ENCODE assay signal across 17 cellular contexts in the genomic region with DNA sequence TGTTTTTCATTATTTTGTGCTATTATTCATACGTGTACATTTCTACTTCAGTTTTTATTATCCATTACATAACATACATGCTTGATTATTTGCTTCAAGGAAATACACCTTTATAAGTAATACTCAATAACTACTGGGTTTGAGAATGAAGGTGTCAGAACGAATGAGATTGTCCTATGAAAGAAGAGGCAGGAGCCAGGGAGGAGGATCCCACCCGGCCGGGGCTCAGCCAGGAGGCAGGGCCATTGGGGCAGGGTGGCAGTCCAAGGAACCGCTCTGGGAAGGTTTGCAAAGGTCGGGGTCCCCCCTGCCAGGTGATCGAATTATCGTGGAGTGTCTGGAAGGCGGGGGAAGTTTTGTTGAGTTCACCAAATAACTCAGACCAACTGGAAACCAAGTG. TPM values are rescaled to one million over a fixed set of nuclear protein-coding genes. Genes with fewer than 3 reads are reported as not detected.
DNase-seq lines count a peak whose midpoint lies in the region; ATAC-seq, FAIRE-seq and TF ChIP-seq lines count a peak whose summit lies in the region.
"Had no signal": no experiment of that assay in that cellular context is flagged by ENCODE, and none has a peak within 500 bp of the region (broad histone marks: within the 10 kb centered on the region; RNA-seq: fewer than 3 reads in every experiment).

No MANE protein-coding gene starts in this region.

- dilution Hi-C loops in endothelial cell of umbilical vein (cut with MboI; ENCODE audit: extremely low pct_ligation_motif_present, low sequenced_read_pairs) = no loop called here

- H3K4me3 ChIP-seq in RWPE2 (ENCODE audit: severe bottlenecking) = no peak overlapping the region
- H3K4me3 ChIP-seq in endothelial cell of umbilical vein (replicated peaks in 1 of 3; ENCODE audit: insufficient read depth in 1 of 3, low read depth in 1 of 3, low read length in 3 of 3) = no peak overlapping the region
- no peak overlapping the region for H3K4me3 ChIP-seq in trophoblast cell (ENCODE audit: low read depth, low read length)
- H3K4me3 ChIP-seq: testis had no signal

- H3K79me1 ChIP-seq in trophoblast cell (ENCODE audit: low read length) = peaks cover 6% of the 10 kb centered on the region

- no TSS peak for BruUV-seq in endothelial cell of umbilical vein (replicated peaks; lab: Mats Ljungman, UMichigan)

- peak overlapping the region; percentile 45 for H2BK12ac ChIP-seq in trophoblast cell (ENCODE audit: low read length)

- H3K27ac ChIP-seq in RWPE2 (ENCODE audit: poor library complexity, severe bottlenecking) (peak overlapping the region; percentile 74), endothelial cell of umbilical vein (ENCODE audit: insufficient read depth, low read depth, low read length) (peak overlapping the region; percentile 41), trophoblast cell (ENCODE audit: low read depth, low read length) (no peak overlapping the region)
- H3K27ac ChIP-seq: parathyroid adenoma, testis had no signal

- H2BK120ac ChIP-seq in trophoblast cell (ENCODE audit: insufficient read depth, low read length, poor library complexity) = no peak overlapping the region

- no peak overlapping the region for H2AK5ac ChIP-seq in trophoblast cell (ENCODE audit: low read length)

- POLR2A ChIA-PET in endothelial cell of umbilical vein (lab: Charles Lee) = interaction anchor here (0.6 to 3.7 kb wide), 10 partner anchors 9 to 206 kb away, joined by 3 to 26 read pairs (median 5); a partner anchor contains a TSS

- no peaks in the 10 kb centered on the region for H4K20me1 ChIP-seq in endothelial cell of umbilical vein (replicated peaks; ENCODE audit: control insufficient read depth, extremely low read depth, insufficient read depth, low read length)

- H3K9me3 ChIP-seq in RWPE2 (ENCODE audit: severe bottlenecking) = no peaks in the 10 kb centered on the region
- no peaks in the 10 kb centered on the region for H3K9me3 ChIP-seq in endothelial cell of umbilical vein (replicated peaks; ENCODE audit: control insufficient read depth, insufficient read depth, low read length)
- H3K9me3 ChIP-seq in trophoblast cell (ENCODE audit: insufficient read depth, low read depth, low read length) = peaks cover 5% of the 10 kb centered on the region
- H3K9me3 ChIP-seq: testis had no signal

- H3K14ac ChIP-seq in trophoblast cell (ENCODE audit: low read length) = no peak overlapping the region

- peaks cover 13% of the 10 kb centered on the region for H3K4me1 ChIP-seq in RWPE2 (ENCODE audit: insufficient read depth, poor library complexity, severe bottlenecking)
- H3K4me1 ChIP-seq in endothelial cell of umbilical vein (ENCODE audit: control insufficient read depth, extremely low read depth, insufficient read depth, low read length) = peaks cover 19% of the 10 kb centered on the region
- H3K4me1 ChIP-seq in trophoblast cell (ENCODE audit: control insufficient read depth in 1 of 2, insufficient read depth in 2 of 2, low read length in 2 of 2) = peaks cover 3 to 4% of the 10 kb centered on the region in 2 experiments
- H3K4me1 ChIP-seq: parathyroid adenoma had no signal

- H4K8ac ChIP-seq in trophoblast cell (ENCODE audit: low read depth, low read length) = no peak overlapping the region

- H3K18ac ChIP-seq in trophoblast cell (ENCODE audit: low read length) = peak overlapping the region; percentile 66

- H3K36me3 ChIP-seq in RWPE2 (ENCODE audit: low read depth) (peaks cover 12% of the 10 kb centered on the region), endothelial cell of umbilical vein (ENCODE audit: control insufficient read depth in 2 of 2, extremely low read depth in 1 of 2, insufficient read depth in 2 of 2, low read length in 2 of 2) (no peaks in the 10 kb centered on the region), trophoblast cell (ENCODE audit: control insufficient read depth in 1 of 2, insufficient read depth in 2 of 2, low read length in 2 of 2) (no peaks in the 10 kb centered on the region)

- no CpG with 5 or more reads among the region's 9 CpGs for WGBS in trophoblast cell (ENCODE audit: extremely low coverage, insufficient coverage, insufficient read length)

- intact Hi-C loops in endothelial cell of umbilical vein (cut with micrococcal nuclease) = loop anchor here (1.0 kb wide), 4 partner anchors 18 to 98 kb away; no protein-coding TSS in a partner anchor

- peak overlapping the region; percentile 35 for H4K91ac ChIP-seq in trophoblast cell (ENCODE audit: low read depth, low read length)

- DNase-seq in EL (peak; percentile 27), RWPE2 (ENCODE audit: low spot score) (no peak), endothelial cell of umbilical vein (ENCODE audit: low read depth, low spot score) (no peak), trophoblast cell (no peak)
- no peak for DNase-seq in activated T-cell treated with anti-CD3 and anti-CD28 coated beads, Interleukin-2, amount 50 U/mL, for 48 hours
- DNase-seq: CD4-positive, CD25-positive, alpha-beta regulatory T cell; DMS153; GF-D8; GOT3; NCI-H1105 had no signal

- CTCF ChIA-PET in endothelial cell of umbilical vein (lab: Charles Lee) = interaction anchor here (0.6 to 2.8 kb wide), 21 partner anchors 9 to 189 kb away, joined by 3 to 41 read pairs (median 8); a partner anchor contains a TSS

- peak overlapping the region; percentile 32 for H3K9ac ChIP-seq in endothelial cell of umbilical vein (replicated peaks; ENCODE audit: extremely low read depth, insufficient read depth, low read length)
- H3K9ac ChIP-seq in trophoblast cell (ENCODE audit: low read length) = no peak overlapping the region
- H3K9ac ChIP-seq: parathyroid adenoma had no signal

- no peak for TF ChIP-seq CTCF in RWPE2 (IDR thresholded peaks at IDR 0.05; ENCODE audit: poor library complexity, severe bottlenecking)
- no peak for TF ChIP-seq CTCF in endothelial cell of umbilical vein (IDR thresholded peaks at IDR 0.05; ENCODE audit: extremely low read depth in 1 of 2, insufficient read depth in 1 of 2, low read depth in 1 of 2, low read length in 2 of 2)

- no peaks in the 10 kb centered on the region for H3K27me3 ChIP-seq in RWPE2 (ENCODE audit: insufficient read depth, poor library complexity, severe bottlenecking)
- no peaks in the 10 kb centered on the region for H3K27me3 ChIP-seq in endothelial cell of umbilical vein (ENCODE audit: control insufficient read depth in 2 of 2, insufficient read depth in 2 of 2, low read length in 2 of 2)
- no peaks in the 10 kb centered on the region for H3K27me3 ChIP-seq in trophoblast cell (ENCODE audit: insufficient read depth, low read length)
- H3K27me3 ChIP-seq: testis had no signal

- H3K4ac ChIP-seq in trophoblast cell (ENCODE audit: low read depth, low read length) = no peak overlapping the region

- H2BK5ac ChIP-seq in trophoblast cell (ENCODE audit: low read depth, low read length, poor library complexity) = peak overlapping the region; percentile 19

- peaks cover 11% of the 10 kb centered on the region for H3K79me2 ChIP-seq in endothelial cell of umbilical vein (ENCODE audit: control insufficient read depth, insufficient read depth, low read length)
- no peaks in the 10 kb centered on the region for H3K79me2 ChIP-seq in trophoblast cell (ENCODE audit: control insufficient read depth, insufficient read depth, low read length, poor library complexity)
- H3K79me2 ChIP-seq: parathyroid adenoma had no signal

- H3K9me1 ChIP-seq in endothelial cell of umbilical vein (replicated peaks; ENCODE audit: control insufficient read depth, extremely low read depth, insufficient read depth, low read length) = no peaks in the 10 kb centered on the region

- no peak overlapping the region for H4K12ac ChIP-seq in trophoblast cell (ENCODE audit: low read depth, low read length)

- FAIRE-seq in endothelial cell of umbilical vein (lab: Jason Lieb, UNC) = no peak

- no peak overlapping the region for H3K23ac ChIP-seq in trophoblast cell (ENCODE audit: low read length)

- H2AFZ ChIP-seq in endothelial cell of umbilical vein (ENCODE audit: low read depth, low read length) (no peak overlapping the region), trophoblast cell (ENCODE audit: insufficient read depth, low read length, poor library complexity) (peak overlapping the region; percentile 39)
- H2AFZ ChIP-seq: parathyroid adenoma had no signal

- no peak for TF ChIP-seq POLR2A in endothelial cell of umbilical vein (IDR thresholded peaks at IDR 0.05; ENCODE audit: low read depth, low read length)

- no peak for ATAC-seq in RWPE2 (ENCODE audit: low read depth)
- ATAC-seq in HG03460 (IDR thresholded peaks at IDR 0.05; ENCODE audit: unreplicated experiment) = no peak
- ATAC-seq in HG02938 (IDR thresholded peaks at IDR 0.05; ENCODE audit: unreplicated experiment) = no peak
- no peak for ATAC-seq in GM18870 (IDR thresholded peaks at IDR 0.05; ENCODE audit: unreplicated experiment)
- ATAC-seq: activated naive CD8-positive, alpha-beta T cell treated with anti-CD3 and anti-CD28 coated beads, Interleukin-2, amount 50 U/mL, for 24 hours had no signal

- H3K4me2 ChIP-seq in endothelial cell of umbilical vein (ENCODE audit: insufficient read depth, low read length) = no peak overlapping the region
- H3K4me2 ChIP-seq in trophoblast cell (ENCODE audit: low read length) = no peak overlapping the region

RNA-seq across cellular contexts. Expression of a gene that starts 9.1 kb away (rescaled TPM):
- 21.8 and 25.1 TPM in 2 replicates for total RNA-seq in endothelial cell of umbilical vein
- polyA plus RNA-seq in endothelial cell of umbilical vein = 1.9 and 2.3 TPM in 2 replicates
- polyA plus RNA-seq in endothelial cell of umbilical vein (2011; cell fraction: cytosol; rRNA removed) = 2.6 and 3.3 TPM in 2 replicates
- polyA plus RNA-seq in endothelial cell of umbilical vein (2011; cell fraction: nucleus; rRNA removed) = 8.6 and 10.1 TPM in 2 replicates
- polyA plus RNA-seq in endothelial cell of umbilical vein (2012) = 6.5 and 7.6 TPM in 2 replicates
- polyA minus RNA-seq in endothelial cell of umbilical vein = 10.9 and 17.3 TPM in 2 replicates
- 6.0 TPM for polyA minus RNA-seq in endothelial cell of umbilical vein (2011; cell fraction: cytosol; rRNA and poly(A)+ RNA removed)
- polyA minus RNA-seq in endothelial cell of umbilical vein (2011; cell fraction: nucleus; rRNA and poly(A)+ RNA removed) = 6.4 and 7.9 TPM in 2 replicates
- 5.4 and 5.8 TPM in 2 replicates for polyA plus RNA-seq in trophoblast cell (2013)

RNA-seq across cellular contexts. Expression of a gene that starts 32.5 kb away (rescaled TPM):
- total RNA-seq in endothelial cell of umbilical vein = 2,296 and 2,645 TPM in 2 replicates
- polyA plus RNA-seq in endothelial cell of umbilical vein = 4,637 and 5,683 TPM in 2 replicates
- polyA plus RNA-seq in endothelial cell of umbilical vein (2011; cell fraction: cytosol; rRNA removed) = 3,941 and 4,610 TPM in 2 replicates
- polyA plus RNA-seq in endothelial cell of umbilical vein (2011; cell fraction: nucleus; rRNA removed) = 2,230 and 2,366 TPM in 2 replicates
- polyA plus RNA-seq in endothelial cell of umbilical vein (2012) = 3,488 and 3,747 TPM in 2 replicates
- 3,663 and 4,731 TPM in 2 replicates for polyA minus RNA-seq in endothelial cell of umbilical vein
- 2.8 TPM for polyA minus RNA-seq in endothelial cell of umbilical vein (2011; cell fraction: cytosol; rRNA and poly(A)+ RNA removed)
- 786 and 802 TPM in 2 replicates for polyA minus RNA-seq in endothelial cell of umbilical vein (2011; cell fraction: nucleus; rRNA and poly(A)+ RNA removed)
- polyA plus RNA-seq in trophoblast cell (2013) = 148 and 173 TPM in 2 replicates
- polyA plus RNA-seq: CD4-positive, CD25-positive, alpha-beta regulatory T cell; naive thymus-derived CD4-positive, alpha-beta T cell had no signal

RNA-seq across cellular contexts. Expression of a gene that starts 59.9 kb away (rescaled TPM):
- 70.9 and 93.3 TPM in 2 replicates for total RNA-seq in endothelial cell of umbilical vein
- polyA plus RNA-seq in endothelial cell of umbilical vein = 82.8 and 106 TPM in 2 replicates
- polyA plus RNA-seq in endothelial cell of umbilical vein (2011; cell fraction: cytosol; rRNA removed) = 139 and 140 TPM in 2 replicates
- polyA plus RNA-seq in endothelial cell of umbilical vein (2011; cell fraction: nucleus; rRNA removed) = 68.1 and 78.9 TPM in 2 replicates
- polyA plus RNA-seq in endothelial cell of umbilical vein (2012) = 127 and 166 TPM in 2 replicates
- polyA minus RNA-seq in endothelial cell of umbilical vein = 67.4 and 70.2 TPM in 2 replicates
- 37.6 TPM for polyA minus RNA-seq in endothelial cell of umbilical vein (2011; cell fraction: cytosol; rRNA and poly(A)+ RNA removed)
- polyA minus RNA-seq in endothelial cell of umbilical vein (2011; cell fraction: nucleus; rRNA and poly(A)+ RNA removed) = 7.4 and 8.7 TPM in 2 replicates
- 59.2 and 61.3 TPM in 2 replicates for polyA plus RNA-seq in trophoblast cell (2013)
